11 cellular contexts compared by ENCODE assay signal in the genomic region with DNA sequence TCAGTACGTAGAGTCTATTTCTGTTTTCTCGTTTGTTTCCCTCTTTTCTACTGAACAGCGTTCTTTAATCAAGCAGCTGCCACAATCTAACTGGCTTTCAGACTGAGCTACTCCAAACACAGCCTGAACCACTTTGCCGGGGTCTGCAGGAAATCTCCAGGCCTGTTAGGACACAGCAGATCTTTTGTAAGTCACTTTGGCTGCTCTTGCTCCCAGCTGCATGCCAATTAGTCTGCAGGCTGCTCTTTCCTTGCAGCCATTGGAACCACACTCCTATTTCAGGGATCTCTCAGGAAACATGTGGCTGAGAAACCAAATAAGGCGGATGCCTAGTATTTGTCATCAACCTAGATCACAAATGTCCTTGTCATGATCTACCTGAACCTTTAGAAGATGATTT.
DNase-seq lines count a peak whose midpoint lies in the region; ATAC-seq and TF ChIP-seq lines count a peak whose summit lies in the region.
"Had no signal": no experiment of that assay in that cellular context is flagged by ENCODE, and none has a peak within 500 bp of the region (broad histone marks: within the 10 kb centered on the region; RNA-seq: fewer than 3 reads in every experiment).

No MANE protein-coding gene starts in this region.

- H3K4me3 ChIP-seq in skeletal muscle satellite cell (ENCODE audit: low read length), result no peak overlapping the region
- H3K4me3 ChIP-seq: left lung had no signal

- H3K4me1 ChIP-seq in skeletal muscle satellite cell (ENCODE audit: control insufficient read depth, insufficient read depth, low read length), result peaks cover 46% of the 10 kb centered on the region

- ATAC-seq in GM18517 (IDR thresholded peaks at IDR 0.05; ENCODE audit: unreplicated experiment), result no peak
- ATAC-seq: left lung had no signal

- H3K36me3 ChIP-seq in skeletal muscle satellite cell (ENCODE audit: insufficient read depth, low read length), result peaks cover 16% of the 10 kb centered on the region
- H3K36me3 ChIP-seq: left lung had no signal

- no peaks in the 10 kb centered on the region for H3K27me3 ChIP-seq in skeletal muscle satellite cell (ENCODE audit: control insufficient read depth, insufficient read depth, low read length)
- H3K27me3 ChIP-seq: left lung had no signal

- CTCF ChIA-PET in HEK293T (lab: Yijun Ruan, JAX), result no interaction called here

- no peaks in the 10 kb centered on the region for H3K9me3 ChIP-seq in skeletal muscle satellite cell (replicated peaks; ENCODE audit: low read length)
- H3K9me3 ChIP-seq: left lung had no signal

- H3K9ac ChIP-seq in skeletal muscle satellite cell (ENCODE audit: low read depth, low read length), result peak overlapping the region; percentile 9
- H3K9ac ChIP-seq: KMS-11 had no signal

- DNase-seq in NCI-H1436 treated with DMSO at 0.1 percent for 48 hours (lab: John Stamatoyannopoulos, UW) (peak; percentile 50), anterior cingulate cortex (lab: John Stamatoyannopoulos, UW) (peak in 39 of 58 donors; percentile 5 to 76 (median 35)), hippocampal formation (lab: John Stamatoyannopoulos, UW) (peak; percentile 16 to 39), HEK293T (ENCODE audit: extremely low spot score) (no peak), OCI-M1 (lab: John Stamatoyannopoulos, UW) (no peak)
- DNase-seq: activated naive CD8-positive, alpha-beta T cell treated with anti-CD3 and anti-CD28 coated beads, Interleukin-2, amount 10 ng/mL, durations not matched to agents 7 days and 5 days; GOT3; left lung had no signal

- peak overlapping the region; percentile 26 for H3K4me2 ChIP-seq in skeletal muscle satellite cell (ENCODE audit: low read length)
- H3K4me2 ChIP-seq: KMS-11 had no signal

- POLR2A ChIA-PET in HEK293T (lab: Yijun Ruan, JAX), result interaction anchor here (0.6 kb wide), 1 partner anchor 275 kb away, joined by 3 read pairs; no protein-coding TSS in a partner anchor

TF ChIP-seq in HEK293T, 16 proteins besides CTCF, POLR2A, EP300 and RAD21:
- no peak for TF ChIP-seq ELF4 (IDR thresholded peaks at IDR 0.05)
- TF ChIP-seq SUZ12 (IDR thresholded peaks at IDR 0.05), result no peak
- TF ChIP-seq FOXM1 (IDR thresholded peaks at IDR 0.05; ENCODE audit: borderline replicate concordance), result no peak
- no peak for TF ChIP-seq FOXA1 (IDR thresholded peaks at IDR 0.05)
- TF ChIP-seq CTBP1 (IDR thresholded peaks at IDR 0.05; ENCODE audit: borderline replicate concordance), result no peak
- no peak for TF ChIP-seq BHLHE40 (IDR thresholded peaks at IDR 0.05; ENCODE audit: borderline replicate concordance)
- no peak for TF ChIP-seq ARNT (IDR thresholded peaks at IDR 0.05)
- TF ChIP-seq NFRKB (IDR thresholded peaks at IDR 0.05), result no peak
- no peak for TF ChIP-seq HDGF (IDR thresholded peaks at IDR 0.05; ENCODE audit: borderline replicate concordance)
- TF ChIP-seq, protein P1, sequence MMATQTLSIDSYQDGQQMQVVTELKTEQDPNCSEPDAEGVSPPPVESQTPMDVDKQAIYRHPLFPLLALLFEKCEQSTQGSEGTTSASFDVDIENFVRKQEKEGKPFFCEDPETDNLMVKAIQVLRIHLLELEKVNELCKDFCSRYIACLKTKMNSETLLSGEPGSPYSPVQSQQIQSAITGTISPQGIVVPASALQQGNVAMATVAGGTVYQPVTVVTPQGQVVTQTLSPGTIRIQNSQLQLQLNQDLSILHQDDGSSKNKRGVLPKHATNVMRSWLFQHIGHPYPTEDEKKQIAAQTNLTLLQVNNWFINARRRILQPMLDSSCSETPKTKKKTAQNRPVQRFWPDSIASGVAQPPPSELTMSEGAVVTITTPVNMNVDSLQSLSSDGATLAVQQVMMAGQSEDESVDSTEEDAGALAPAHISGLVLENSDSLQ (IDR thresholded peaks at IDR 0.05), result no peak
- TF ChIP-seq SP1 (IDR thresholded peaks at IDR 0.05), result no peak
- TF ChIP-seq FOXK2 (IDR thresholded peaks at IDR 0.05), result no peak
- no peak for TF ChIP-seq L3MBTL2 (conservative IDR thresholded peaks at IDR 0.05)
TF ChIP-seq in HEK293T: peak in this region for 0.

Comparison
In these comparisons a context has a peak if more than half of its experiments do, and no peak if none do; other contexts are left out.
1. DNase-seq: peak in NCI-H1436 treated with DMSO at 0.1 percent for 48 hours (single experiment), anterior cingulate cortex (39 of 58) and hippocampal formation (2 of 2); none in HEK293T (single experiment) and OCI-M1 (single experiment).